1 cellular context compared by ENCODE assay signal in the genomic region with DNA sequence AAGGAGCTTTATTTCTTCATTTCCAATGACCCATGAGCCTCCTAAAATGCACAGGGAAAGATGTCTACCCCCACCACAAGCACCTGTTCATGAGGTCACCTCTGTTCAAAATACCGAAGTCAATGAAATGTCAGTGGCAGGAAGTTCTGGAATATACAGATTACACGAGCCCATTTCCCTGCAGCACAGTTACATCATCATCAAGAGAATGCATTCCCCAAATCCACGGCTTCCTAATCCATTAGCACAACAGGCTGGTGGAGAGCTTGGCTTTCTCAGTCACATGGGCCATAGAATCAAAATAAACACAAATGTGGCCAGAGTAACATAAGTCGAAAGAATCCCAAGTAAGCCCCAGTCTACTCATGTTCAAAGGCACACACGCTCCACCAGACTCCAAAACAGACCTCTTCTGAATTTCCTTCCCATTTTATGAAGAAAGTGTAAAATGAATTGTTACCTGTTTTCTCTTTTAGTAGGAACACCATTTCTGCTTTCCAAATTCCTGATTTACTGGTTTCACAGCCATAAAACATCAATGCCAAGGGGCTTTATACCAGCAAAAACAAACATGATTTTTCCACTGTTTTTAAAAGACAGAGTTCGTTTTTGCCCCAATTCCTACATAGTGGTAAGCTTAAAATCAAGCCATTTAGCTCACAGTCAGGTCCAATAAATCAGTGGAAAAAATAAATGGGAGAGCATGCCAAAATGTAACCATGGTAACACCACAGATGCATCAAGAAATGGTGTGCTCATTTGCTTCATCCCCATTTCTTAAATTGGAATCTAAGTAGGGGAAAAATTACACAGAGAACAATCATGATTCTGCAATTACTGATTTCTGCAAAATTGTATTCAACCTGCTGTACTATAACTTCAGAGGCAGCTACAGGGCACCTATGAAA.
TF ChIP-seq lines count a peak whose summit lies in the region.

No MANE protein-coding gene starts in this region.

TF ChIP-seq in H1, 55 proteins besides CTCF, POLR2A, EP300 and RAD21:
- TF ChIP-seq HDAC2 (IDR thresholded peaks at IDR 0.05; ENCODE audit: borderline replicate concordance in 1 of 2, low read depth in 2 of 2, low read length in 2 of 2), result no peak
- no peak for TF ChIP-seq NRF1 (IDR thresholded peaks at IDR 0.05; ENCODE audit: low read depth, low read length)
- TF ChIP-seq JUN (IDR thresholded peaks at IDR 0.05; ENCODE audit: low read depth, low read length), result no peak
- no peak for TF ChIP-seq YY1 (IDR thresholded peaks at IDR 0.05; ENCODE audit: low read depth, low read length)
- no peak for TF ChIP-seq TBP (IDR thresholded peaks at IDR 0.05; ENCODE audit: low read depth, low read length)
- no peak for TF ChIP-seq CBX5 (IDR thresholded peaks at IDR 0.05; ENCODE audit: low read depth, low read length)
- TF ChIP-seq, protein P1, sequence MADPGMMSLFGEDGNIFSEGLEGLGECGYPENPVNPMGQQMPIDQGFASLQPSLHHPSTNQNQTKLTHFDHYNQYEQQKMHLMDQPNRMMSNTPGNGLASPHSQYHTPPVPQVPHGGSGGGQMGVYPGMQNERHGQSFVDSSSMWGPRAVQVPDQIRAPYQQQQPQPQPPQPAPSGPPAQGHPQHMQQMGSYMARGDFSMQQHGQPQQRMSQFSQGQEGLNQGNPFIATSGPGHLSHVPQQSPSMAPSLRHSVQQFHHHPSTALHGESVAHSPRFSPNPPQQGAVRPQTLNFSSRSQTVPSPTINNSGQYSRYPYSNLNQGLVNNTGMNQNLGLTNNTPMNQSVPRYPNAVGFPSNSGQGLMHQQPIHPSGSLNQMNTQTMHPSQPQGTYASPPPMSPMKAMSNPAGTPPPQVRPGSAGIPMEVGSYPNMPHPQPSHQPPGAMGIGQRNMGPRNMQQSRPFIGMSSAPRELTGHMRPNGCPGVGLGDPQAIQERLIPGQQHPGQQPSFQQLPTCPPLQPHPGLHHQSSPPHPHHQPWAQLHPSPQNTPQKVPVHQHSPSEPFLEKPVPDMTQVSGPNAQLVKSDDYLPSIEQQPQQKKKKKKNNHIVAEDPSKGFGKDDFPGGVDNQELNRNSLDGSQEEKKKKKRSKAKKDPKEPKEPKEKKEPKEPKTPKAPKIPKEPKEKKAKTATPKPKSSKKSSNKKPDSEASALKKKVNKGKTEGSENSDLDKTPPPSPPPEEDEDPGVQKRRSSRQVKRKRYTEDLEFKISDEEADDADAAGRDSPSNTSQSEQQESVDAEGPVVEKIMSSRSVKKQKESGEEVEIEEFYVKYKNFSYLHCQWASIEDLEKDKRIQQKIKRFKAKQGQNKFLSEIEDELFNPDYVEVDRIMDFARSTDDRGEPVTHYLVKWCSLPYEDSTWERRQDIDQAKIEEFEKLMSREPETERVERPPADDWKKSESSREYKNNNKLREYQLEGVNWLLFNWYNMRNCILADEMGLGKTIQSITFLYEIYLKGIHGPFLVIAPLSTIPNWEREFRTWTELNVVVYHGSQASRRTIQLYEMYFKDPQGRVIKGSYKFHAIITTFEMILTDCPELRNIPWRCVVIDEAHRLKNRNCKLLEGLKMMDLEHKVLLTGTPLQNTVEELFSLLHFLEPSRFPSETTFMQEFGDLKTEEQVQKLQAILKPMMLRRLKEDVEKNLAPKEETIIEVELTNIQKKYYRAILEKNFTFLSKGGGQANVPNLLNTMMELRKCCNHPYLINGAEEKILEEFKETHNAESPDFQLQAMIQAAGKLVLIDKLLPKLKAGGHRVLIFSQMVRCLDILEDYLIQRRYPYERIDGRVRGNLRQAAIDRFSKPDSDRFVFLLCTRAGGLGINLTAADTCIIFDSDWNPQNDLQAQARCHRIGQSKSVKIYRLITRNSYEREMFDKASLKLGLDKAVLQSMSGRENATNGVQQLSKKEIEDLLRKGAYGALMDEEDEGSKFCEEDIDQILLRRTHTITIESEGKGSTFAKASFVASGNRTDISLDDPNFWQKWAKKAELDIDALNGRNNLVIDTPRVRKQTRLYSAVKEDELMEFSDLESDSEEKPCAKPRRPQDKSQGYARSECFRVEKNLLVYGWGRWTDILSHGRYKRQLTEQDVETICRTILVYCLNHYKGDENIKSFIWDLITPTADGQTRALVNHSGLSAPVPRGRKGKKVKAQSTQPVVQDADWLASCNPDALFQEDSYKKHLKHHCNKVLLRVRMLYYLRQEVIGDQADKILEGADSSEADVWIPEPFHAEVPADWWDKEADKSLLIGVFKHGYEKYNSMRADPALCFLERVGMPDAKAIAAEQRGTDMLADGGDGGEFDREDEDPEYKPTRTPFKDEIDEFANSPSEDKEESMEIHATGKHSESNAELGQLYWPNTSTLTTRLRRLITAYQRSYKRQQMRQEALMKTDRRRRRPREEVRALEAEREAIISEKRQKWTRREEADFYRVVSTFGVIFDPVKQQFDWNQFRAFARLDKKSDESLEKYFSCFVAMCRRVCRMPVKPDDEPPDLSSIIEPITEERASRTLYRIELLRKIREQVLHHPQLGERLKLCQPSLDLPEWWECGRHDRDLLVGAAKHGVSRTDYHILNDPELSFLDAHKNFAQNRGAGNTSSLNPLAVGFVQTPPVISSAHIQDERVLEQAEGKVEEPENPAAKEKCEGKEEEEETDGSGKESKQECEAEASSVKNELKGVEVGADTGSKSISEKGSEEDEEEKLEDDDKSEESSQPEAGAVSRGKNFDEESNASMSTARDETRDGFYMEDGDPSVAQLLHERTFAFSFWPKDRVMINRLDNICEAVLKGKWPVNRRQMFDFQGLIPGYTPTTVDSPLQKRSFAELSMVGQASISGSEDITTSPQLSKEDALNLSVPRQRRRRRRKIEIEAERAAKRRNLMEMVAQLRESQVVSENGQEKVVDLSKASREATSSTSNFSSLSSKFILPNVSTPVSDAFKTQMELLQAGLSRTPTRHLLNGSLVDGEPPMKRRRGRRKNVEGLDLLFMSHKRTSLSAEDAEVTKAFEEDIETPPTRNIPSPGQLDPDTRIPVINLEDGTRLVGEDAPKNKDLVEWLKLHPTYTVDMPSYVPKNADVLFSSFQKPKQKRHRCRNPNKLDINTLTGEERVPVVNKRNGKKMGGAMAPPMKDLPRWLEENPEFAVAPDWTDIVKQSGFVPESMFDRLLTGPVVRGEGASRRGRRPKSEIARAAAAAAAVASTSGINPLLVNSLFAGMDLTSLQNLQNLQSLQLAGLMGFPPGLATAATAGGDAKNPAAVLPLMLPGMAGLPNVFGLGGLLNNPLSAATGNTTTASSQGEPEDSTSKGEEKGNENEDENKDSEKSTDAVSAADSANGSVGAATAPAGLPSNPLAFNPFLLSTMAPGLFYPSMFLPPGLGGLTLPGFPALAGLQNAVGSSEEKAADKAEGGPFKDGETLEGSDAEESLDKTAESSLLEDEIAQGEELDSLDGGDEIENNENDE (IDR thresholded peaks at IDR 0.05; ENCODE audit: insufficient replicate concordance, low read length), result no peak
- TF ChIP-seq MAFK (IDR thresholded peaks at IDR 0.05; ENCODE audit: low read depth, low read length), result no peak
- TF ChIP-seq RFX5 (IDR thresholded peaks at IDR 0.05; ENCODE audit: borderline replicate concordance, low read depth, low read length), result no peak
- TF ChIP-seq, protein P2, sequence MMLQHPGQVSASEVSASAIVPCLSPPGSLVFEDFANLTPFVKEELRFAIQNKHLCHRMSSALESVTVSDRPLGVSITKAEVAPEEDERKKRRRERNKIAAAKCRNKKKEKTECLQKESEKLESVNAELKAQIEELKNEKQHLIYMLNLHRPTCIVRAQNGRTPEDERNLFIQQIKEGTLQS (IDR thresholded peaks at IDR 0.05; ENCODE audit: insufficient read depth, low read depth, low read length), result no peak
